21 cellular contexts compared by ENCODE assay signal in genomic region chr2:139281124-139281523, GRCh38.
DNase-seq lines count a peak whose midpoint lies in the region; ATAC-seq and TF ChIP-seq lines count a peak whose summit lies in the region.
"Had no signal": no experiment of that assay in that cellular context is flagged by ENCODE, and none has a peak within 500 bp of the region (broad histone marks: within the 10 kb centered on the region; RNA-seq: fewer than 3 reads in every experiment).

No MANE protein-coding gene starts in this region.

- no peak overlapping the region for H3K4me3 Mint-ChIP-seq in activated CD4-positive, alpha-beta T cell treated with anti-CD3 and anti-CD28 coated beads, Interleukin-2, amount 10 ng/mL, durations not matched to agents 24 days and 14 days
- H3K4me3 Mint-ChIP-seq: CD14-positive monocyte; CD4-positive, alpha-beta memory T cell; CD4-positive, CD25-positive, alpha-beta regulatory T cell; CD8-positive, alpha-beta memory T cell had no signal

- peak overlapping the region in 6 of 11 experiments; percentile 0 to 69 (median 61); a peak in 9 of 22 replicates for H3K9ac ChIP-seq in BLaER1 treated with 17β-estradiol and CSF1 and Interleukin-3, amounts not matched to agents 10 nM and 100 nM

- no peaks in the 10 kb centered on the region for H3K4me1 ChIP-seq in A673 (ENCODE audit: insufficient read depth, low read length, poor library complexity, severe bottlenecking)
- H3K4me1 ChIP-seq in BLaER1 treated with 17β-estradiol and CSF1 and Interleukin-3, amounts not matched to agents 10 nM and 100 nM = peaks cover 17 to 47% (median 36%) of the 10 kb centered on the region in 10 experiments
- H3K4me1 ChIP-seq: A549, BE2C had no signal

- no peak overlapping the region for H3K27ac ChIP-seq in A673 (ENCODE audit: low read depth, low read length, poor library complexity, severe bottlenecking)
- H3K27ac ChIP-seq in BLaER1 treated with 17β-estradiol and CSF1 and Interleukin-3, amounts not matched to agents 10 nM and 100 nM = peak overlapping the region in 8 of 11 experiments; percentile 30 to 81 (median 70); a peak in 14 of 22 replicates
- H3K27ac ChIP-seq: 22Rv1, A549 had no signal

- H3K9me3 ChIP-seq in A673 (ENCODE audit: low read depth, low read length, poor library complexity, severe bottlenecking) = no peaks in the 10 kb centered on the region
- H3K9me3 ChIP-seq in BLaER1 treated with 17β-estradiol and CSF1 and Interleukin-3, amounts not matched to agents 10 nM and 100 nM (replicated peaks in 1 of 11) = peaks cover 35 to 43% (median 37%) of the 10 kb centered on the region in 11 experiments
- H3K9me3 ChIP-seq: A549, BE2C had no signal

- POLR2A ChIA-PET in A673 (lab: Charles Lee; ENCODE audit: low non-redundant PET) = no interaction called here

- no peak overlapping the region for H3K27ac Mint-ChIP-seq in activated CD4-positive, alpha-beta T cell treated with anti-CD3 and anti-CD28 coated beads, Interleukin-2, amount 10 ng/mL, durations not matched to agents 24 days and 14 days
- H3K27ac Mint-ChIP-seq: CD14-positive monocyte; CD4-positive, alpha-beta memory T cell; CD4-positive, CD25-positive, alpha-beta regulatory T cell; CD8-positive, alpha-beta memory T cell had no signal

- H3K27me3 Mint-ChIP-seq in activated CD4-positive, alpha-beta T cell treated with anti-CD3 and anti-CD28 coated beads, Interleukin-2, amount 10 ng/mL, durations not matched to agents 24 days and 14 days = no peaks in the 10 kb centered on the region
- H3K27me3 Mint-ChIP-seq: CD4-positive, alpha-beta memory T cell; CD4-positive, CD25-positive, alpha-beta regulatory T cell; CD8-positive, alpha-beta memory T cell had no signal

- H3K4me3 ChIP-seq in A673 (ENCODE audit: low read depth, low read length, poor library complexity, severe bottlenecking) = no peak overlapping the region
- H3K4me3 ChIP-seq in BLaER1 treated with 17β-estradiol and CSF1 and Interleukin-3, amounts not matched to agents 10 nM and 100 nM = peak overlapping the region in 7 of 10 experiments; percentile 25 to 55 (median 44); a peak in 8 of 20 replicates
- H3K4me3 ChIP-seq: A549 had no signal

- no TSS peak for BruUV-seq in A673 (replicated peaks; lab: Mats Ljungman, UMichigan)

- ATAC-seq in HG03025 (IDR thresholded peaks at IDR 0.05; ENCODE audit: low FRiP score, unreplicated experiment) = no peak
- ATAC-seq: A549 had no signal

- no peaks in the 10 kb centered on the region for H3K4me1 Mint-ChIP-seq in activated CD4-positive, alpha-beta T cell treated with anti-CD3 and anti-CD28 coated beads, Interleukin-2, amount 10 ng/mL, durations not matched to agents 24 days and 14 days
- H3K4me1 Mint-ChIP-seq: CD14-positive monocyte; CD4-positive, alpha-beta memory T cell; CD4-positive, CD25-positive, alpha-beta regulatory T cell; CD8-positive, alpha-beta memory T cell had no signal

- no peaks in the 10 kb centered on the region; a peak in 1 of 22 replicates for H4K20me1 ChIP-seq in BLaER1 treated with 17β-estradiol and CSF1 and Interleukin-3, amounts not matched to agents 10 nM and 100 nM

- no peaks in the 10 kb centered on the region for H3K9me3 Mint-ChIP-seq in activated CD4-positive, alpha-beta T cell treated with anti-CD3 and anti-CD28 coated beads, Interleukin-2, amount 10 ng/mL, durations not matched to agents 24 days and 14 days

- H3K4me2 ChIP-seq in BLaER1 treated with 17β-estradiol and CSF1 and Interleukin-3, amounts not matched to agents 10 nM and 100 nM = peak overlapping the region; percentile 79 to 97 (median 91)
- H3K4me2 ChIP-seq: A549 had no signal

- no peaks in the 10 kb centered on the region for H3K27me3 ChIP-seq in A673 (replicated peaks; ENCODE audit: insufficient read depth, low read depth, low read length, poor library complexity)
- H3K27me3 ChIP-seq in BLaER1 treated with 17β-estradiol and CSF1 and Interleukin-3, amounts not matched to agents 10 nM and 100 nM = no peaks in the 10 kb centered on the region
- H3K27me3 ChIP-seq: BE2C had no signal

- no peak for TF ChIP-seq CTCF in A673 (conservative IDR thresholded peaks at IDR 0.05; ENCODE audit: low read depth, low read length)

- DNase-seq in A673 (ENCODE audit: low spot score) (peak; percentile 8), glomerular visceral epithelial cell (ENCODE audit: extremely low spot score) (peak; percentile 8)
- no peak for DNase-seq in activated CD4-positive, alpha-beta T cell treated with anti-CD3 and anti-CD28 coated beads, Interleukin-2, amount 10 ng/mL, durations not matched to agents 24 days and 14 days
- DNase-seq: ACHN; C1 segment of cervical spinal cord; CD4-positive, alpha-beta memory T cell; CD4-positive, CD25-positive, alpha-beta regulatory T cell; CD8-positive, alpha-beta memory T cell; COR-L47; DMS 273 treated with DMSO at 0.1 percent for 48 hours; DMS153; DMS53; DMS79; DND-41; GF-D8 had no signal

- CTCF ChIA-PET in A673 (lab: Charles Lee) = no interaction called here

- H3K36me3 ChIP-seq in A673 (ENCODE audit: insufficient read depth, low read length, poor library complexity, severe bottlenecking) = no peaks in the 10 kb centered on the region
- H3K36me3 ChIP-seq in BLaER1 treated with 17β-estradiol and CSF1 and Interleukin-3, amounts not matched to agents 10 nM and 100 nM = no peaks in the 10 kb centered on the region
- H3K36me3 ChIP-seq: BE2C had no signal

- H3K36me3 Mint-ChIP-seq in activated CD4-positive, alpha-beta T cell treated with anti-CD3 and anti-CD28 coated beads, Interleukin-2, amount 10 ng/mL, durations not matched to agents 24 days and 14 days (ENCODE audit: low read depth) = no peaks in the 10 kb centered on the region
- H3K36me3 Mint-ChIP-seq: CD14-positive monocyte; CD4-positive, alpha-beta memory T cell; CD4-positive, CD25-positive, alpha-beta regulatory T cell; CD8-positive, alpha-beta memory T cell had no signal

- intact Hi-C loops in A673 (cut with micrococcal nuclease; ENCODE audit: unreplicated experiment) = no loop called here
- intact Hi-C loops in activated CD4-positive, alpha-beta T cell treated with anti-CD3 and anti-CD28 coated beads, Interleukin-2, amount 10 ng/mL, durations not matched to agents 24 days and 14 days (cut with micrococcal nuclease) = no loop called here
